Comparison of ENCODE assay signal across 18 cellular contexts in the genomic region with DNA sequence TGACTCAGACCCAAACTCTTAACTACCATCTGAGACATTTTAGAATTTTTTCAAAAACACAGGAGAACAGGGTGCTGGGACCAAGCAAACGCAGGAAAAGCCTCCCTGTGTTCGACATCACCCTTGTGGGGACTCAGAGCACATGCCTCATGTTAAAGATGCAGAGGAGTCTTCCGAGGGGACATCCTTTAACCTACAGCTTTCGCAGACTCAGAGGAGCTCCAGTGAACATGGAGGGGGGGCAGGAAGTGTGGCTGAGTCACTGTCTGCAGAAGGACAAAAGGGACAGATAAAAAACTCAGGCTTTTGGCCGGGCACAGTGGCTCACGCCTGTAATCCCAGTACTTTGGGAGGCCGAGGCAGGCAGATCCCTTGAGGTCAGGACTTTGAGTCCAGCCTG. TPM values are rescaled to one million over a fixed set of nuclear protein-coding genes. Genes with fewer than 3 reads are reported as not detected.
DNase-seq lines count a peak whose midpoint lies in the region; ATAC-seq and TF ChIP-seq lines count a peak whose summit lies in the region.
"Had no signal": no experiment of that assay in that cellular context is flagged by ENCODE, and none has a peak within 500 bp of the region (broad histone marks: within the 10 kb centered on the region; RNA-seq: fewer than 3 reads in every experiment).

No MANE protein-coding gene starts in this region.

- no peaks in the 10 kb centered on the region for H4K20me1 ChIP-seq in Loucy (ENCODE audit: insufficient read depth, low read length, poor library complexity, severe bottlenecking)

- H3K4me1 Mint-ChIP-seq in T-helper 2 cell treated with Interferon-gamma antibody and Interleukin-4, amounts not matched to agents 5 μg/mL and 100 μg/mL, for 36 hours (ENCODE audit: low read depth), result peaks cover 9% of the 10 kb centered on the region
- H3K4me1 Mint-ChIP-seq in activated naive CD8-positive, alpha-beta T cell treated with anti-CD3 and anti-CD28 coated beads for 36 hours, result peaks cover 8% of the 10 kb centered on the region
- peaks cover 17 to 21% of the 10 kb centered on the region in 2 donors for H3K4me1 Mint-ChIP-seq in natural killer cell treated with Interleukin-12 subunit alpha and Interleukin-12 subunit beta and Interleukin-15 and Interleukin-18, amount 100 ng/mL, for 72 hours (ENCODE audit: low read depth in 2 of 2)
- H3K4me1 Mint-ChIP-seq: activated B cell treated with CpG ODN at 0.5 μM for 24 hours, memory B cell had no signal

- peak overlapping the region; percentile 81 for H3K4me2 ChIP-seq in Loucy (ENCODE audit: low read depth, low read length, poor library complexity, severe bottlenecking)

- no peaks in the 10 kb centered on the region for H3K36me3 Mint-ChIP-seq in T-helper 2 cell treated with Interferon-gamma antibody and Interleukin-4, amounts not matched to agents 5 μg/mL and 100 μg/mL, for 36 hours (ENCODE audit: low read depth)
- H3K36me3 Mint-ChIP-seq in activated naive CD8-positive, alpha-beta T cell treated with anti-CD3 and anti-CD28 coated beads for 36 hours, result no peaks in the 10 kb centered on the region
- H3K36me3 Mint-ChIP-seq in natural killer cell treated with Interleukin-12 subunit alpha and Interleukin-12 subunit beta and Interleukin-15 and Interleukin-18, amount 100 ng/mL, for 72 hours, result no peaks in the 10 kb centered on the region
- H3K36me3 Mint-ChIP-seq: memory B cell had no signal

- no peaks in the 10 kb centered on the region for H3K9me3 Mint-ChIP-seq in T-helper 2 cell treated with Interferon-gamma antibody and Interleukin-4, amounts not matched to agents 5 μg/mL and 100 μg/mL, for 36 hours
- H3K9me3 Mint-ChIP-seq in activated naive CD8-positive, alpha-beta T cell treated with anti-CD3 and anti-CD28 coated beads for 36 hours, result no peaks in the 10 kb centered on the region
- no peaks in the 10 kb centered on the region for H3K9me3 Mint-ChIP-seq in natural killer cell treated with Interleukin-12 subunit alpha and Interleukin-12 subunit beta and Interleukin-15 and Interleukin-18, amount 100 ng/mL, for 72 hours
- H3K9me3 Mint-ChIP-seq: memory B cell had no signal

- no peak; the same call in 1 of the 2 replicates for TF ChIP-seq CTCF in Loucy (conservative IDR thresholded peaks at IDR 0.05; ENCODE audit: low read length)
- no peak for TF ChIP-seq CTCF in omental fat pad (IDR thresholded peaks at IDR 0.05)

- H3K9me3 ChIP-seq in Loucy (ENCODE audit: insufficient read depth, low read depth, low read length), result no peaks in the 10 kb centered on the region
- H3K9me3 ChIP-seq: uterus had no signal

- peaks cover 72% of the 10 kb centered on the region for H3K4me1 ChIP-seq in Loucy (ENCODE audit: insufficient read depth, low read length, poor library complexity, severe bottlenecking)
- H3K4me1 ChIP-seq: parathyroid adenoma, uterus had no signal

- peak; percentile 72 to 74 for ATAC-seq in natural killer cell treated with Interleukin-12 subunit alpha and Interleukin-12 subunit beta and Interleukin-15 and Interleukin-18, amount 100 ng/mL, for 72 hours
- no peak for ATAC-seq in GM19351 (IDR thresholded peaks at IDR 0.05; ENCODE audit: unreplicated experiment)
- no peak for ATAC-seq in omental fat pad (ENCODE audit: low FRiP score)

- H3K4me3 ChIP-seq in Loucy (ENCODE audit: low read length, poor library complexity, severe bottlenecking), result peak overlapping the region; percentile 62
- H3K4me3 ChIP-seq: uterus had no signal

- H3K4me3 Mint-ChIP-seq in T-helper 2 cell treated with Interferon-gamma antibody and Interleukin-4, amounts not matched to agents 5 μg/mL and 100 μg/mL, for 36 hours, result peak overlapping the region; percentile 59
- H3K4me3 Mint-ChIP-seq in activated naive CD8-positive, alpha-beta T cell treated with anti-CD3 and anti-CD28 coated beads for 36 hours, result peak overlapping the region; percentile 43
- H3K4me3 Mint-ChIP-seq in natural killer cell treated with Interleukin-12 subunit alpha and Interleukin-12 subunit beta and Interleukin-15 and Interleukin-18, amount 100 ng/mL, for 72 hours, result peak overlapping the region; percentile 64
- H3K4me3 Mint-ChIP-seq: activated B cell treated with CpG ODN at 0.5 μM for 24 hours, memory B cell had no signal

- no peaks in the 10 kb centered on the region for H3K79me2 ChIP-seq in Loucy (ENCODE audit: insufficient read depth, low read length)
- H3K79me2 ChIP-seq: parathyroid adenoma had no signal

- H3K27ac Mint-ChIP-seq in T-helper 2 cell treated with Interferon-gamma antibody and Interleukin-4, amounts not matched to agents 5 μg/mL and 100 μg/mL, for 36 hours, result no peak overlapping the region
- H3K27ac Mint-ChIP-seq in activated naive CD8-positive, alpha-beta T cell treated with anti-CD3 and anti-CD28 coated beads for 36 hours, result no peak overlapping the region
- H3K27ac Mint-ChIP-seq in natural killer cell treated with Interleukin-12 subunit alpha and Interleukin-12 subunit beta and Interleukin-15 and Interleukin-18, amount 100 ng/mL, for 72 hours, result peak overlapping the region; percentile 43 to 56
- H3K27ac Mint-ChIP-seq: activated B cell treated with CpG ODN at 0.5 μM for 24 hours, memory B cell had no signal

- H3K36me3 ChIP-seq in Loucy (ENCODE audit: insufficient read depth, low read length), result no peaks in the 10 kb centered on the region
- H3K36me3 ChIP-seq: uterus had no signal

- DNase-seq in T-helper 2 cell treated with Interferon-gamma antibody and Interleukin-4, amounts not matched to agents 5 μg/mL and 100 μg/mL, for 36 hours (ENCODE audit: low spot score), result peak; percentile 7
- DNase-seq in T-helper 2 cell (no peak), MV-4-11 (lab: John Stamatoyannopoulos, UW) (no peak), omental fat pad (ENCODE audit: low spot score) (no peak)
- no peak for DNase-seq in activated naive CD8-positive, alpha-beta T cell treated with anti-CD3 and anti-CD28 coated beads for 36 hours
- DNase-seq in natural killer cell treated with Interleukin-12 subunit alpha and Interleukin-12 subunit beta and Interleukin-15 and Interleukin-18, amount 100 ng/mL, for 72 hours (ENCODE audit: low spot score), result peak; percentile 44
- DNase-seq: activated B cell treated with CpG ODN at 0.5 μM for 24 hours; Calu3; central memory CD4-positive, alpha-beta T cell; hippocampal formation; NCI-H1092 treated with DMSO at 0.1 percent for 48 hours; NCI-H510A treated with DMSO at 0.1 percent for 48 hours; SHP77; uterus had no signal

- H3K9ac ChIP-seq in Loucy (ENCODE audit: low read depth, low read length, poor library complexity, severe bottlenecking), result peak overlapping the region; percentile 70
- H3K9ac ChIP-seq: parathyroid adenoma had no signal

- no peak overlapping the region for H2AFZ ChIP-seq in Loucy (ENCODE audit: low read length)
- H2AFZ ChIP-seq: parathyroid adenoma had no signal

- H3K27me3 ChIP-seq in Loucy (ENCODE audit: insufficient read depth, low read length, poor library complexity, severe bottlenecking), result no peaks in the 10 kb centered on the region
- H3K27me3 ChIP-seq: uterus had no signal

- H3K27me3 Mint-ChIP-seq in T-helper 2 cell treated with Interferon-gamma antibody and Interleukin-4, amounts not matched to agents 5 μg/mL and 100 μg/mL, for 36 hours (ENCODE audit: low read depth), result peaks cover 4% of the 10 kb centered on the region
- H3K27me3 Mint-ChIP-seq in activated naive CD8-positive, alpha-beta T cell treated with anti-CD3 and anti-CD28 coated beads for 36 hours, result peaks cover 24% of the 10 kb centered on the region
- H3K27me3 Mint-ChIP-seq in natural killer cell treated with Interleukin-12 subunit alpha and Interleukin-12 subunit beta and Interleukin-15 and Interleukin-18, amount 100 ng/mL, for 72 hours, result peaks cover 0 to 18% of the 10 kb centered on the region in 2 donors

- H3F3A ChIP-seq in Loucy (ENCODE audit: low read depth), result peaks cover 11% of the 10 kb centered on the region

- H3K9me2 ChIP-seq in Loucy (replicated peaks; ENCODE audit: low read depth, low read length), result no peaks in the 10 kb centered on the region

RNA-seq across cellular contexts. Expression of a gene that starts 15.1 kb away (rescaled TPM):
- not detected for total RNA-seq in activated naive CD8-positive, alpha-beta T cell treated with anti-CD3 and anti-CD28 coated beads for 36 hours
- not detected for total RNA-seq in natural killer cell treated with Interleukin-12 subunit alpha and Interleukin-12 subunit beta and Interleukin-15 and Interleukin-18, amount 100 ng/mL, for 72 hours
- 1 to 10 TPM in 3 of 4 donors, under 1 TPM in 1; 0.79 to 5.1 (median 1.7) TPM for total RNA-seq in omental fat pad
- total RNA-seq: activated B cell treated with CpG ODN at 0.5 μM for 24 hours, Calu3 had no signal

Comparison
In these comparisons a context has a peak if more than half of its experiments do, and no peak if none do; other contexts are left out.
1. DNase-seq: peak in T-helper 2 cell treated with Interferon-gamma antibody and Interleukin-4, amounts not matched to agents 5 μg/mL and 100 μg/mL, for 36 hours (single experiment) and natural killer cell treated with Interleukin-12 subunit alpha and Interleukin-12 subunit beta and Interleukin-15 and Interleukin-18, amount 100 ng/mL, for 72 hours (single experiment); none in T-helper 2 cell (0 of 5), activated naive CD8-positive, alpha-beta T cell treated with anti-CD3 and anti-CD28 coated beads for 36 hours (single experiment), MV-4-11 (single experiment) and omental fat pad (single experiment).
2. H3K27ac Mint-ChIP-seq: peak in natural killer cell treated with Interleukin-12 subunit alpha and Interleukin-12 subunit beta and Interleukin-15 and Interleukin-18, amount 100 ng/mL, for 72 hours (2 of 2); none in T-helper 2 cell treated with Interferon-gamma antibody and Interleukin-4, amounts not matched to agents 5 μg/mL and 100 μg/mL, for 36 hours (single experiment) and activated naive CD8-positive, alpha-beta T cell treated with anti-CD3 and anti-CD28 coated beads for 36 hours (single experiment).
3. ATAC-seq: peak in natural killer cell treated with Interleukin-12 subunit alpha and Interleukin-12 subunit beta and Interleukin-15 and Interleukin-18, amount 100 ng/mL, for 72 hours (2 of 2); none in GM19351 (single experiment) and omental fat pad (single experiment).
4. Peak in every context shown above with its lines, with median percentiles within 50 percentile points of each other: H3K4me3 Mint-ChIP-seq.